ENCODE assay signal across 1 cellular context in the genomic region with DNA sequence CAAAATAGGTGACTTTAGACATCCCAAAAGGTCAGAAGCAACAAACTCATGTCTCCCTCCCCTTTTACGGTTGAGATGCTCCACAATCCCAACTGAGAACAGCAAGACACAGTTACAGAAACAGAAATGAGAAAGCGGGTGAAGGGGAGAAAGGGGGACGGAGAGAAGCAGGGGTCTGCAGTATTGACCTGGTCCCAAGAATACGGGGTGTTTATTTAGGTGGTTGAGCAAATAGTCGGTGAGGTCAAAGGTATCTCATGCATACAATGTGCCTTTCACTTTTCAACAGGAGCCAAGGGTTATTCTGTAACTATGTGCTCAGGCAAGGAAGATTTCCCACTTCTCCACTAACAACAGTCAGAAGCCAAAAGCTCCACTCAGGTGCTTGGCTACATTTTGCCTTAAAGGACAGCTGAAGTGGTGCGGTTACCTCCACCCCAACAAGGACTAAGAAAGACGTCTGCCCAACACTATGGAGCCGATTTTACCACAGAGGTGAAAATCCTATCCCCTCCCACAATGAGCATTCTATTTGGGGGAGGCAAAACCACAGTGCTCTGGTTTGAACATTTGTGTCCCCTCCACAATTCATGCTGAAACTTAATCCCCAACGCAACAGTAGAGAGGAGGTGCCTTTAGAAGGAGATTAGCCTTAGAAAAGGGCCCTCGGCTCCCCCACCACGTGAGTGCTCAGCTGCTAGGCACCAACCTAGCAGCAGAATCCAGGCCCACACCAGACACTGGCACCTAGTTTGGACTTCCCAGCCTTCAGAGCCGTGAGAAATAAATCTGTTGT.
TF ChIP-seq lines count a peak whose summit lies in the region.

No MANE protein-coding gene starts in this region.

TF ChIP-seq in HepG2, 621 proteins besides CTCF, POLR2A, EP300 and RAD21 (continued from another document and continues in another):
- TF ChIP-seq, protein P1, sequence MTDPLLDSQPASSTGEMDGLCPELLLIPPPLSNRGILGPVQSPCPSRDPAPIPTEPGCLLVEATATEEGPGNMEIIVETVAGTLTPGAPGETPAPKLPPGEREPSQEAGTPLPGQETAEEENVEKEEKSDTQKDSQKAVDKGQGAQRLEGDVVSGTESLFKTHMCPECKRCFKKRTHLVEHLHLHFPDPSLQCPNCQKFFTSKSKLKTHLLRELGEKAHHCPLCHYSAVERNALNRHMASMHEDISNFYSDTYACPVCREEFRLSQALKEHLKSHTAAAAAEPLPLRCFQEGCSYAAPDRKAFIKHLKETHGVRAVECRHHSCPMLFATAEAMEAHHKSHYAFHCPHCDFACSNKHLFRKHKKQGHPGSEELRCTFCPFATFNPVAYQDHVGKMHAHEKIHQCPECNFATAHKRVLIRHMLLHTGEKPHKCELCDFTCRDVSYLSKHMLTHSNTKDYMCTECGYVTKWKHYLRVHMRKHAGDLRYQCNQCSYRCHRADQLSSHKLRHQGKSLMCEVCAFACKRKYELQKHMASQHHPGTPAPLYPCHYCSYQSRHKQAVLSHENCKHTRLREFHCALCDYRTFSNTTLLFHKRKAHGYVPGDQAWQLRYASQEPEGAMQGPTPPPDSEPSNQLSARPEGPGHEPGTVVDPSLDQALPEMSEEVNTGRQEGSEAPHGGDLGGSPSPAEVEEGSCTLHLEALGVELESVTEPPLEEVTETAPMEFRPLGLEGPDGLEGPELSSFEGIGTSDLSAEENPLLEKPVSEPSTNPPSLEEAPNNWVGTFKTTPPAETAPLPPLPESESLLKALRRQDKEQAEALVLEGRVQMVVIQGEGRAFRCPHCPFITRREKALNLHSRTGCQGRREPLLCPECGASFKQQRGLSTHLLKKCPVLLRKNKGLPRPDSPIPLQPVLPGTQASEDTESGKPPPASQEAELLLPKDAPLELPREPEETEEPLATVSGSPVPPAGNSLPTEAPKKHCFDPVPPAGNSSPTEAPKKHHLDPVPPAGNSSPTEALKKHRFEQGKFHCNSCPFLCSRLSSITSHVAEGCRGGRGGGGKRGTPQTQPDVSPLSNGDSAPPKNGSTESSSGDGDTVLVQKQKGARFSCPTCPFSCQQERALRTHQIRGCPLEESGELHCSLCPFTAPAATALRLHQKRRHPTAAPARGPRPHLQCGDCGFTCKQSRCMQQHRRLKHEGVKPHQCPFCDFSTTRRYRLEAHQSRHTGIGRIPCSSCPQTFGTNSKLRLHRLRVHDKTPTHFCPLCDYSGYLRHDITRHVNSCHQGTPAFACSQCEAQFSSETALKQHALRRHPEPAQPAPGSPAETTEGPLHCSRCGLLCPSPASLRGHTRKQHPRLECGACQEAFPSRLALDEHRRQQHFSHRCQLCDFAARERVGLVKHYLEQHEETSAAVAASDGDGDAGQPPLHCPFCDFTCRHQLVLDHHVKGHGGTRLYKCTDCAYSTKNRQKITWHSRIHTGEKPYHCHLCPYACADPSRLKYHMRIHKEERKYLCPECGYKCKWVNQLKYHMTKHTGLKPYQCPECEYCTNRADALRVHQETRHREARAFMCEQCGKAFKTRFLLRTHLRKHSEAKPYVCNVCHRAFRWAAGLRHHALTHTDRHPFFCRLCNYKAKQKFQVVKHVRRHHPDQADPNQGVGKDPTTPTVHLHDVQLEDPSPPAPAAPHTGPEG (CRISPR knock-in tag; IDR thresholded peaks at IDR 0.05) = no peak
- peak; percentile 78 for TF ChIP-seq POGZ (CRISPR knock-in tag; IDR thresholded peaks at IDR 0.05)
- TF ChIP-seq CEBPG (CRISPR knock-in tag; IDR thresholded peaks at IDR 0.05) = peak; percentile 45; the same call in 1 of the 2 replicates
- no peak for TF ChIP-seq MTF2 (CRISPR knock-in tag; IDR thresholded peaks at IDR 0.05; ENCODE audit: borderline replicate concordance)
- TF ChIP-seq SYNCRIP (IDR thresholded peaks at IDR 0.05; ENCODE audit: insufficient read depth, low read depth, low read length) = no peak
- peak; percentile 73 for TF ChIP-seq IRF2 (CRISPR knock-in tag; IDR thresholded peaks at IDR 0.05)
- TF ChIP-seq ZNF841 (CRISPR knock-in tag; IDR thresholded peaks at IDR 0.05; ENCODE audit: borderline replicate concordance) = no peak; the same call in 1 of the 2 replicates
- TF ChIP-seq ZKSCAN5 (CRISPR knock-in tag; IDR thresholded peaks at IDR 0.05) = no peak
- no peak; the same call in 1 of the 2 replicates for TF ChIP-seq SP5 (CRISPR knock-in tag; IDR thresholded peaks at IDR 0.05; ENCODE audit: borderline replicate concordance, low read depth)
- no peak for TF ChIP-seq HNRNPL (IDR thresholded peaks at IDR 0.05; ENCODE audit: low read depth, low read length)
- 0 out of 2 replicates have a peak, but pooled peaks have one; percentile 43 for TF ChIP-seq NFKB2 (CRISPR knock-in tag; IDR thresholded peaks at IDR 0.05; ENCODE audit: borderline replicate concordance)
- 0 out of 2 replicates have a peak, but pooled peaks have one; percentile 34 for TF ChIP-seq ZNF430 (CRISPR knock-in tag; IDR thresholded peaks at IDR 0.05)
- TF ChIP-seq ZNF496 (CRISPR knock-in tag; IDR thresholded peaks at IDR 0.05; ENCODE audit: insufficient replicate concordance) = no peak
- TF ChIP-seq, protein P2, sequence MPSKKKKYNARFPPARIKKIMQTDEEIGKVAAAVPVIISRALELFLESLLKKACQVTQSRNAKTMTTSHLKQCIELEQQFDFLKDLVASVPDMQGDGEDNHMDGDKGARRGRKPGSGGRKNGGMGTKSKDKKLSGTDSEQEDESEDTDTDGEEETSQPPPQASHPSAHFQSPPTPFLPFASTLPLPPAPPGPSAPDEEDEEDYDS (CRISPR knock-in tag; IDR thresholded peaks at IDR 0.05) = peak; percentile 43
- TF ChIP-seq GFI1 (CRISPR knock-in tag; IDR thresholded peaks at IDR 0.05; ENCODE audit: borderline replicate concordance) = peak; percentile 77
- no peak for TF ChIP-seq SNRNP70 (IDR thresholded peaks at IDR 0.05; ENCODE audit: low read depth, low read length)
- no peak for TF ChIP-seq ZNF768 (CRISPR knock-in tag; IDR thresholded peaks at IDR 0.05)
- no peak for TF ChIP-seq NR1H2 (CRISPR knock-in tag; IDR thresholded peaks at IDR 0.05; ENCODE audit: borderline replicate concordance, low read depth)
- TF ChIP-seq, protein P3, sequence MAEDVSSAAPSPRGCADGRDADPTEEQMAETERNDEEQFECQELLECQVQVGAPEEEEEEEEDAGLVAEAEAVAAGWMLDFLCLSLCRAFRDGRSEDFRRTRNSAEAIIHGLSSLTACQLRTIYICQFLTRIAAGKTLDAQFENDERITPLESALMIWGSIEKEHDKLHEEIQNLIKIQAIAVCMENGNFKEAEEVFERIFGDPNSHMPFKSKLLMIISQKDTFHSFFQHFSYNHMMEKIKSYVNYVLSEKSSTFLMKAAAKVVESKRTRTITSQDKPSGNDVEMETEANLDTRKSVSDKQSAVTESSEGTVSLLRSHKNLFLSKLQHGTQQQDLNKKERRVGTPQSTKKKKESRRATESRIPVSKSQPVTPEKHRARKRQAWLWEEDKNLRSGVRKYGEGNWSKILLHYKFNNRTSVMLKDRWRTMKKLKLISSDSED (CRISPR knock-in tag; IDR thresholded peaks at IDR 0.05) = no peak
- TF ChIP-seq, protein P4, sequence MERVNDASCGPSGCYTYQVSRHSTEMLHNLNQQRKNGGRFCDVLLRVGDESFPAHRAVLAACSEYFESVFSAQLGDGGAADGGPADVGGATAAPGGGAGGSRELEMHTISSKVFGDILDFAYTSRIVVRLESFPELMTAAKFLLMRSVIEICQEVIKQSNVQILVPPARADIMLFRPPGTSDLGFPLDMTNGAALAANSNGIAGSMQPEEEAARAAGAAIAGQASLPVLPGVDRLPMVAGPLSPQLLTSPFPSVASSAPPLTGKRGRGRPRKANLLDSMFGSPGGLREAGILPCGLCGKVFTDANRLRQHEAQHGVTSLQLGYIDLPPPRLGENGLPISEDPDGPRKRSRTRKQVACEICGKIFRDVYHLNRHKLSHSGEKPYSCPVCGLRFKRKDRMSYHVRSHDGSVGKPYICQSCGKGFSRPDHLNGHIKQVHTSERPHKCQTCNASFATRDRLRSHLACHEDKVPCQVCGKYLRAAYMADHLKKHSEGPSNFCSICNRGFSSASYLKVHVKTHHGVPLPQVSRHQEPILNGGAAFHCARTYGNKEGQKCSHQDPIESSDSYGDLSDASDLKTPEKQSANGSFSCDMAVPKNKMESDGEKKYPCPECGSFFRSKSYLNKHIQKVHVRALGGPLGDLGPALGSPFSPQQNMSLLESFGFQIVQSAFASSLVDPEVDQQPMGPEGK (CRISPR knock-in tag; IDR thresholded peaks at IDR 0.05) = peak; percentile 65
- no peak for TF ChIP-seq RELA (CRISPR knock-in tag; IDR thresholded peaks at IDR 0.05)
- no peak for TF ChIP-seq JDP2 (CRISPR knock-in tag; IDR thresholded peaks at IDR 0.05; ENCODE audit: borderline replicate concordance)
- TF ChIP-seq ZNF232 (CRISPR knock-in tag; IDR thresholded peaks at IDR 0.05; ENCODE audit: borderline replicate concordance) = peak; percentile 46; the same call in 1 of the 2 replicates
- TF ChIP-seq ZNF317 (CRISPR knock-in tag; IDR thresholded peaks at IDR 0.05) = no peak
- no peak for TF ChIP-seq ZNF589 (CRISPR knock-in tag; conservative IDR thresholded peaks at IDR 0.05)
- no peak for TF ChIP-seq MLLT10 (CRISPR knock-in tag; IDR thresholded peaks at IDR 0.05)
- TF ChIP-seq BORCS8-MEF2B (CRISPR knock-in tag; IDR thresholded peaks at IDR 0.05) = no peak
- peak; percentile 87 for TF ChIP-seq POLR2AphosphoS5 (IDR thresholded peaks at IDR 0.05; ENCODE audit: low read depth, low read length)
- no peak for TF ChIP-seq ATF6 (CRISPR knock-in tag; conservative IDR thresholded peaks at IDR 0.05)
- TF ChIP-seq RFXAP (CRISPR knock-in tag; IDR thresholded peaks at IDR 0.05; ENCODE audit: borderline replicate concordance) = peak; percentile 91
- no peak for TF ChIP-seq AHR (CRISPR knock-in tag; IDR thresholded peaks at IDR 0.05)
- TF ChIP-seq ZNF878 (CRISPR knock-in tag; IDR thresholded peaks at IDR 0.05) = no peak
- TF ChIP-seq PAF1 (CRISPR knock-in tag; IDR thresholded peaks at IDR 0.05) = no peak
- TF ChIP-seq ZNF101 (CRISPR knock-in tag; IDR thresholded peaks at IDR 0.05; ENCODE audit: borderline replicate concordance, low read depth) = no peak
- no peak; the same call in 1 of the 2 replicates for TF ChIP-seq NCOR1 (IDR thresholded peaks at IDR 0.05; ENCODE audit: borderline replicate concordance, low read length)
- TF ChIP-seq, protein P5, sequence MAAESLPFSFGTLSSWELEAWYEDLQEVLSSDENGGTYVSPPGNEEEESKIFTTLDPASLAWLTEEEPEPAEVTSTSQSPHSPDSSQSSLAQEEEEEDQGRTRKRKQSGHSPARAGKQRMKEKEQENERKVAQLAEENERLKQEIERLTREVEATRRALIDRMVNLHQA (CRISPR knock-in tag; IDR thresholded peaks at IDR 0.05) = no peak
- TF ChIP-seq NFRKB (IDR thresholded peaks at IDR 0.05) = no peak
- no peak for TF ChIP-seq ZBTB37 (CRISPR knock-in tag; IDR thresholded peaks at IDR 0.05)
- no peak for TF ChIP-seq ZNF569 (CRISPR knock-in tag; IDR thresholded peaks at IDR 0.05; ENCODE audit: borderline replicate concordance)
- no peak for TF ChIP-seq TBL1XR1 (IDR thresholded peaks at IDR 0.05; ENCODE audit: borderline replicate concordance, low read length, partially characterized antibody)
- TF ChIP-seq ATM (IDR thresholded peaks at IDR 0.05; ENCODE audit: borderline replicate concordance) = no peak
- TF ChIP-seq ZBTB10 (CRISPR knock-in tag; IDR thresholded peaks at IDR 0.05; ENCODE audit: borderline replicate concordance) = peak; percentile 80; the same call in 1 of the 2 replicates
- TF ChIP-seq, protein P6, sequence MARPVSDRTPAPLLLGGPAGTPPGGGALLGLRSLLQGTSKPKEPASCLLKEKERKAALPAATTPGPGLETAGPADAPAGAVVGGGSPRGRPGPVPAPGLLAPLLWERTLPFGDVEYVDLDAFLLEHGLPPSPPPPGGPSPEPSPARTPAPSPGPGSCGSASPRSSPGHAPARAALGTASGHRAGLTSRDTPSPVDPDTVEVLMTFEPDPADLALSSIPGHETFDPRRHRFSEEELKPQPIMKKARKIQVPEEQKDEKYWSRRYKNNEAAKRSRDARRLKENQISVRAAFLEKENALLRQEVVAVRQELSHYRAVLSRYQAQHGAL (CRISPR knock-in tag; IDR thresholded peaks at IDR 0.05; ENCODE audit: not compliant biosample characterization) = no peak
- TF ChIP-seq HMG20B (CRISPR knock-in tag; conservative IDR thresholded peaks at IDR 0.05) = no peak
- TF ChIP-seq RFXANK (CRISPR knock-in tag; IDR thresholded peaks at IDR 0.05) = no peak
- TF ChIP-seq ZSCAN9 (CRISPR knock-in tag; IDR thresholded peaks at IDR 0.05; ENCODE audit: borderline replicate concordance) = peak; percentile 70; the same call in 1 of the 2 replicates
